In genomic region chr2:27664622-27665363, GRCh38 we compare ENCODE assay signal across 9 cellular contexts. TPM values are rescaled to one million over a fixed set of nuclear protein-coding genes. Genes with fewer than 3 reads are reported as not detected.
A peak's percentile ranks its signal among the peaks of the same experiment; 100 is the strongest.
DNase-seq lines count a peak whose midpoint lies in the region; ATAC-seq and TF ChIP-seq lines count a peak whose summit lies in the region.
"Had no signal": no experiment of that assay in that cellular context is flagged by ENCODE, and none has a peak within 500 bp of the region (broad histone marks: within the 10 kb centered on the region; RNA-seq: fewer than 3 reads in every experiment).

No MANE protein-coding gene starts in this region.

- H3K9ac ChIP-seq in liver (ENCODE audit: low read depth in 1 of 2, low read length in 2 of 2), result peak overlapping the region; percentile 69 to 89

- H3K27ac Mint-ChIP-seq in activated T-cell treated with anti-CD3 and anti-CD28 coated beads, Interleukin-2, amount 50 U/mL, for 72 hours, result peak overlapping the region; percentile 87
- H3K27ac Mint-ChIP-seq in activated naive CD8-positive, alpha-beta T cell treated with anti-CD3 and anti-CD28 coated beads, Interleukin-2, amount 50 U/mL, for 24 hours, result peak overlapping the region; percentile 99

- intact Hi-C loops in tibial artery (cut with DNase I; ENCODE audit: low total_unique reads), result no loop called here

- H3K27ac ChIP-seq in liver (ENCODE audit: low read depth in 1 of 2, low read length in 2 of 2), result no peak overlapping the region
- peak overlapping the region in 1 of 2 donors; percentile 95 for H3K27ac ChIP-seq in tibial artery

- H3K4me3 ChIP-seq in liver (ENCODE audit: low read depth in 1 of 3, low read length in 3 of 3) (peak overlapping the region; percentile 75 to 100 (median 88)), tibial artery (peak overlapping the region; percentile 72 to 92)

- no peak for DNase-seq in activated T-cell treated with anti-CD3 and anti-CD28 coated beads, Interleukin-2, amount 50 U/mL, for 72 hours
- no peak for DNase-seq in activated T-cell treated with anti-CD3 and anti-CD28 coated beads, Interleukin-2, amount 50 U/mL, for 48 hours
- DNase-seq in activated naive CD8-positive, alpha-beta T cell treated with anti-CD3 and anti-CD28 coated beads, Interleukin-2, amount 50 U/mL, for 24 hours, result no peak
- DNase-seq in tibial artery, result no peak
- DNase-seq in stimulated activated CD4-positive, alpha-beta T cell treated with anti-CD3 and anti-CD28 coated beads, Interleukin-15, amount 100 ng/mL, for 24 hours, result no peak
- DNase-seq in COLO829 (ENCODE audit: low spot score), result no peak
- DNase-seq: dermis blood vessel endothelial cell had no signal

- no peak for ATAC-seq in activated T-cell treated with anti-CD3 and anti-CD28 coated beads, Interleukin-2, amount 50 U/mL, for 72 hours (replicated peaks in 1 of 2)
- ATAC-seq in activated naive CD8-positive, alpha-beta T cell treated with anti-CD3 and anti-CD28 coated beads, Interleukin-2, amount 50 U/mL, for 24 hours, result no peak
- no peak for ATAC-seq in GM18498 (IDR thresholded peaks at IDR 0.05; ENCODE audit: unreplicated experiment)

- H3K27me3 ChIP-seq in liver (ENCODE audit: control insufficient read depth in 4 of 4, insufficient read depth in 4 of 4, low read length in 3 of 4) (no peaks in the 10 kb centered on the region), tibial artery (no peaks in the 10 kb centered on the region)

- H3K4me1 Mint-ChIP-seq in activated T-cell treated with anti-CD3 and anti-CD28 coated beads, Interleukin-2, amount 50 U/mL, for 72 hours (ENCODE audit: low read depth), result peaks cover 51% of the 10 kb centered on the region
- peaks cover 47% of the 10 kb centered on the region for H3K4me1 Mint-ChIP-seq in activated naive CD8-positive, alpha-beta T cell treated with anti-CD3 and anti-CD28 coated beads, Interleukin-2, amount 50 U/mL, for 24 hours

- H3K4me3 Mint-ChIP-seq in activated T-cell treated with anti-CD3 and anti-CD28 coated beads, Interleukin-2, amount 50 U/mL, for 72 hours, result peak overlapping the region; percentile 98 to 99
- H3K4me3 Mint-ChIP-seq in activated naive CD8-positive, alpha-beta T cell treated with anti-CD3 and anti-CD28 coated beads, Interleukin-2, amount 50 U/mL, for 24 hours, result peak overlapping the region; percentile 99

- H3K27me3 Mint-ChIP-seq in activated T-cell treated with anti-CD3 and anti-CD28 coated beads, Interleukin-2, amount 50 U/mL, for 72 hours (ENCODE audit: low read depth), result no peaks in the 10 kb centered on the region
- peaks cover 2% of the 10 kb centered on the region for H3K27me3 Mint-ChIP-seq in activated naive CD8-positive, alpha-beta T cell treated with anti-CD3 and anti-CD28 coated beads, Interleukin-2, amount 50 U/mL, for 24 hours

- H3K9me3 ChIP-seq in liver (ENCODE audit: control insufficient read depth in 4 of 4, low read length in 3 of 4), result no peaks in the 10 kb centered on the region
- H3K9me3 ChIP-seq in tibial artery, result no peaks in the 10 kb centered on the region

- H3K4me1 ChIP-seq in liver (ENCODE audit: control insufficient read depth in 4 of 4, insufficient read depth in 4 of 4, low read length in 3 of 4) (peaks cover 9 to 24% (median 20%) of the 10 kb centered on the region in 4 donors), tibial artery (peaks cover 0 to 37% (median 21%) of the 10 kb centered on the region in 4 donors)

- H3K36me3 ChIP-seq in liver (ENCODE audit: control insufficient read depth in 4 of 4, insufficient read depth in 3 of 4, low read depth in 1 of 4, low read length in 3 of 4), result peaks cover 6 to 36% (median 25%) of the 10 kb centered on the region in 4 donors
- peaks cover 47 to 53% (median 50%) of the 10 kb centered on the region in 3 donors for H3K36me3 ChIP-seq in tibial artery

- 84% methylated on average over 16 of the region's 16 CpGs for WGBS in liver

- H3K36me3 Mint-ChIP-seq in activated T-cell treated with anti-CD3 and anti-CD28 coated beads, Interleukin-2, amount 50 U/mL, for 72 hours (ENCODE audit: insufficient read depth in 2 of 2), result peaks cover 11 to 36% of the 10 kb centered on the region in 2 donors
- peaks cover 30% of the 10 kb centered on the region for H3K36me3 Mint-ChIP-seq in activated naive CD8-positive, alpha-beta T cell treated with anti-CD3 and anti-CD28 coated beads, Interleukin-2, amount 50 U/mL, for 24 hours (ENCODE audit: low read depth)

- TF ChIP-seq CTCF in liver (IDR thresholded peaks at IDR 0.05; ENCODE audit: low read depth, low read length, missing input control), result no peak
- TF ChIP-seq CTCF in tibial artery (IDR thresholded peaks at IDR 0.05), result no peak

- H3K9me3 Mint-ChIP-seq in activated T-cell treated with anti-CD3 and anti-CD28 coated beads, Interleukin-2, amount 50 U/mL, for 72 hours, result no peaks in the 10 kb centered on the region
- no peaks in the 10 kb centered on the region for H3K9me3 Mint-ChIP-seq in activated naive CD8-positive, alpha-beta T cell treated with anti-CD3 and anti-CD28 coated beads, Interleukin-2, amount 50 U/mL, for 24 hours

- no peak for TF ChIP-seq RAD21 in liver (IDR thresholded peaks at IDR 0.05)

TF ChIP-seq in liver, 16 proteins besides CTCF, POLR2A, EP300 and RAD21 (continues in another document):
- no peak for TF ChIP-seq FOXA1 (IDR thresholded peaks at IDR 0.05)
- no peak for TF ChIP-seq HNF4G (IDR thresholded peaks at IDR 0.05)
- no peak for TF ChIP-seq MAX (IDR thresholded peaks at IDR 0.05)
- no peak for TF ChIP-seq RXRA (IDR thresholded peaks at IDR 0.05)
- no peak for TF ChIP-seq ZBTB33 (IDR thresholded peaks at IDR 0.05)
- TF ChIP-seq, protein P1, sequence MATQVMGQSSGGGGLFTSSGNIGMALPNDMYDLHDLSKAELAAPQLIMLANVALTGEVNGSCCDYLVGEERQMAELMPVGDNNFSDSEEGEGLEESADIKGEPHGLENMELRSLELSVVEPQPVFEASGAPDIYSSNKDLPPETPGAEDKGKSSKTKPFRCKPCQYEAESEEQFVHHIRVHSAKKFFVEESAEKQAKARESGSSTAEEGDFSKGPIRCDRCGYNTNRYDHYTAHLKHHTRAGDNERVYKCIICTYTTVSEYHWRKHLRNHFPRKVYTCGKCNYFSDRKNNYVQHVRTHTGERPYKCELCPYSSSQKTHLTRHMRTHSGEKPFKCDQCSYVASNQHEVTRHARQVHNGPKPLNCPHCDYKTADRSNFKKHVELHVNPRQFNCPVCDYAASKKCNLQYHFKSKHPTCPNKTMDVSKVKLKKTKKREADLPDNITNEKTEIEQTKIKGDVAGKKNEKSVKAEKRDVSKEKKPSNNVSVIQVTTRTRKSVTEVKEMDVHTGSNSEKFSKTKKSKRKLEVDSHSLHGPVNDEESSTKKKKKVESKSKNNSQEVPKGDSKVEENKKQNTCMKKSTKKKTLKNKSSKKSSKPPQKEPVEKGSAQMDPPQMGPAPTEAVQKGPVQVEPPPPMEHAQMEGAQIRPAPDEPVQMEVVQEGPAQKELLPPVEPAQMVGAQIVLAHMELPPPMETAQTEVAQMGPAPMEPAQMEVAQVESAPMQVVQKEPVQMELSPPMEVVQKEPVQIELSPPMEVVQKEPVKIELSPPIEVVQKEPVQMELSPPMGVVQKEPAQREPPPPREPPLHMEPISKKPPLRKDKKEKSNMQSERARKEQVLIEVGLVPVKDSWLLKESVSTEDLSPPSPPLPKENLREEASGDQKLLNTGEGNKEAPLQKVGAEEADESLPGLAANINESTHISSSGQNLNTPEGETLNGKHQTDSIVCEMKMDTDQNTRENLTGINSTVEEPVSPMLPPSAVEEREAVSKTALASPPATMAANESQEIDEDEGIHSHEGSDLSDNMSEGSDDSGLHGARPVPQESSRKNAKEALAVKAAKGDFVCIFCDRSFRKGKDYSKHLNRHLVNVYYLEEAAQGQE (IDR thresholded peaks at IDR 0.05), result no peak
- TF ChIP-seq EGR1 (IDR thresholded peaks at IDR 0.05; ENCODE audit: low read depth in 2 of 2), result no peak
- no peak for TF ChIP-seq TAF1 (conservative IDR thresholded peaks at IDR 0.05)
- no peak for TF ChIP-seq NR2F2 (IDR thresholded peaks at IDR 0.05)
- TF ChIP-seq JUND (IDR thresholded peaks at IDR 0.05), result no peak
- TF ChIP-seq SP1 (IDR thresholded peaks at IDR 0.05), result no peak
- no peak for TF ChIP-seq GABPA (IDR thresholded peaks at IDR 0.05 in 1 of 2, conservative IDR thresholded peaks at IDR 0.05 in 1 of 2)
- TF ChIP-seq, protein P2, sequence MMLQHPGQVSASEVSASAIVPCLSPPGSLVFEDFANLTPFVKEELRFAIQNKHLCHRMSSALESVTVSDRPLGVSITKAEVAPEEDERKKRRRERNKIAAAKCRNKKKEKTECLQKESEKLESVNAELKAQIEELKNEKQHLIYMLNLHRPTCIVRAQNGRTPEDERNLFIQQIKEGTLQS (IDR thresholded peaks at IDR 0.05), result no peak
- TF ChIP-seq YY1 (IDR thresholded peaks at IDR 0.05), result no peak

RNA-seq across cellular contexts. Expression of gene SLC4A1AP, which starts 1.1 kb away (rescaled TPM):
- total RNA-seq in activated T-cell treated with anti-CD3 and anti-CD28 coated beads, Interleukin-2, amount 50 U/mL, for 72 hours, result 10 to 100 TPM; 32.3 to 33.8 TPM
- total RNA-seq in liver, result 10 to 100 TPM; 10.6 to 12.3 TPM
- 1 to 10 TPM; 7.2 to 8.5 TPM for polyA plus RNA-seq in liver

RNA-seq across cellular contexts. Expression of gene SUPT7L, which starts 1.4 kb away (rescaled TPM):
- total RNA-seq in activated T-cell treated with anti-CD3 and anti-CD28 coated beads, Interleukin-2, amount 50 U/mL, for 72 hours, result 10 to 100 TPM; 45.0 to 48.9 TPM
- 10 to 100 TPM; 12.3 to 14.6 TPM for total RNA-seq in liver
- 10 to 100 TPM in 1 of 2 donors, 1 to 10 TPM in 1; 9.6 to 10.7 TPM for polyA plus RNA-seq in liver

RNA-seq across cellular contexts. Expression of gene GPN1, which starts 35.9 kb away (rescaled TPM):
- total RNA-seq in activated T-cell treated with anti-CD3 and anti-CD28 coated beads, Interleukin-2, amount 50 U/mL, for 72 hours, result 10 to 100 TPM; 43.6 to 45.9 TPM
- 10 to 100 TPM; 12.6 to 17.2 TPM for total RNA-seq in liver
- polyA plus RNA-seq in liver, result 10 to 100 TPM; 10.7 to 12.2 TPM

RNA-seq across cellular contexts. Expression of gene CCDC121, which starts 36.0 kb away (rescaled TPM):
- under 1 TPM in 1 of 2 donors, not detected in 1; 0.28 TPM for total RNA-seq in activated T-cell treated with anti-CD3 and anti-CD28 coated beads, Interleukin-2, amount 50 U/mL, for 72 hours
- 1 to 10 TPM; 1.6 to 2.5 TPM for total RNA-seq in liver
- polyA plus RNA-seq in liver, result 1 to 10 TPM in 1 of 2 donors, under 1 TPM in 1; 0.97 to 1.2 TPM
